35 cellular contexts compared by ENCODE assay signal in the genomic region with DNA sequence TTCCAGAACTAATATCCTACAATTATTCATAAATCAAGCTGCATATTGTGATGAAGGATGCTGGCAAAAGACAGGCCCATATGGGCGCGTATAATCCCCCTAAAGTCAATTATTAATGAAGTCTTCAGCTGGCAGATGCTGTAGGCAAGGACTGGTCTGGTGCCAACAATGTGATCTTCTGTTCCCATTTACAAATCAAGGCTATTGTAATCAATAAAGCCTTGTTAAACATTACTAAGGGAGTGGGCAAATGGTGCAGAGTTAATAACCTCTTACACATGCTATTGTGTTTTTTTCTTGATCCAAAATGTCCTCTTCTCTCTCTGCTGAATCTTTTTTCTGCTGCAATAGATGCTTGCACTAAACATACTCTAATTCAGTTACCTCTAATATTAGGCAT.
A peak's percentile ranks its signal among the peaks of the same experiment; 100 is the strongest.
DNase-seq lines count a peak whose midpoint lies in the region; ATAC-seq and TF ChIP-seq lines count a peak whose summit lies in the region.
"Had no signal": no experiment of that assay in that cellular context is flagged by ENCODE, and none has a peak within 500 bp of the region (broad histone marks: within the 10 kb centered on the region; RNA-seq: fewer than 3 reads in every experiment).

No MANE protein-coding gene starts in this region.

- no peaks in the 10 kb centered on the region for H3K79me2 ChIP-seq in smooth muscle cell (ENCODE audit: low read depth)

- TF ChIP-seq CTCF in glutamatergic neuron (IDR thresholded peaks at IDR 0.05; ENCODE audit: partially characterized antibody, unreplicated experiment): no peak
- TF ChIP-seq CTCF in smooth muscle cell (IDR thresholded peaks at IDR 0.05; ENCODE audit: borderline replicate concordance, insufficient read depth, poor library complexity, severe bottlenecking): no peak
- no peak for TF ChIP-seq CTCF in transverse colon (IDR thresholded peaks at IDR 0.05)

- H3K4me1 ChIP-seq in smooth muscle cell (ENCODE audit: low read depth) (no peaks in the 10 kb centered on the region), transverse colon (peaks cover 0 to under 1% (median 0%) of the 10 kb centered on the region in 4 donors)
- H3K4me1 ChIP-seq: upper lobe of right lung had no signal

- H3K9ac ChIP-seq in smooth muscle cell (ENCODE audit: low read depth): no peak overlapping the region

- no peak overlapping the region for H3K4me2 ChIP-seq in smooth muscle cell

- H3K9me3 Mint-ChIP-seq in glutamatergic neuron (ENCODE audit: unreplicated experiment): no peaks in the 10 kb centered on the region
- H3K9me3 Mint-ChIP-seq in activated naive CD8-positive, alpha-beta T cell treated with anti-CD3 and anti-CD28 coated beads, Interleukin-2, amount 50 U/mL, for 24 hours: no peaks in the 10 kb centered on the region
- H3K9me3 Mint-ChIP-seq: activated CD8-positive, alpha-beta T cell treated with anti-CD3 and anti-CD28 coated beads for 36 hours; activated T-helper 17 cell treated with anti-CD3 and anti-CD28 coated beads, Interleukin-2, amount 50 U/mL, for 72 hours; HFFc6; stimulated activated memory B cell treated with anti-CD40 and anti-IgM and Interleukin-4, amounts not matched to agents 10 μg/mL and 1 μg/mL and 100 μg/mL, for 72 hours had no signal

- whole genome bisulfite sequencing in smooth muscle cell (ENCODE audit: low lambda C conversion rate): 89% methylated on average over 2 of the region's 2 CpGs
- 33 to 63% methylated on average over 2 of the region's 2 CpGs for WGBS in transverse colon (ENCODE audit: low coverage in 1 of 2), 2 donors

- H3K36me3 ChIP-seq in smooth muscle cell (ENCODE audit: low read depth) (no peaks in the 10 kb centered on the region), transverse colon (no peaks in the 10 kb centered on the region)
- H3K36me3 ChIP-seq: heart right ventricle, ovary, upper lobe of right lung had no signal

- H3K9me3 ChIP-seq in smooth muscle cell (replicated peaks; ENCODE audit: low read depth) (no peaks in the 10 kb centered on the region), transverse colon (no peaks in the 10 kb centered on the region)
- H3K9me3 ChIP-seq: Caco-2, heart right ventricle, mucosa of descending colon, ovary, upper lobe of right lung had no signal

- ATAC-seq in activated naive CD8-positive, alpha-beta T cell treated with anti-CD3 and anti-CD28 coated beads, Interleukin-2, amount 50 U/mL, for 24 hours: no peak
- no peak for ATAC-seq in GM19324 (IDR thresholded peaks at IDR 0.05; ENCODE audit: low FRiP score, unreplicated experiment)
- ATAC-seq: activated CD8-positive, alpha-beta T cell treated with anti-CD3 and anti-CD28 coated beads for 36 hours; activated T-helper 17 cell treated with anti-CD3 and anti-CD28 coated beads, Interleukin-2, amount 50 U/mL, for 72 hours; esophagus mucosa; heart right ventricle; mucosa of descending colon; right cardiac atrium; stimulated activated memory B cell treated with anti-CD40 and anti-IgM and Interleukin-4, amounts not matched to agents 10 μg/mL and 1 μg/mL and 100 μg/mL, for 72 hours; upper lobe of right lung had no signal

- H2AFZ ChIP-seq in smooth muscle cell (ENCODE audit: low read depth): peak overlapping the region; percentile 9

- no peak overlapping the region for H3K4me3 ChIP-seq in smooth muscle cell
- no peak overlapping the region for H3K4me3 ChIP-seq in transverse colon
- H3K4me3 ChIP-seq: heart right ventricle, lung, mucosa of descending colon, ovary, upper lobe of right lung had no signal

- H3K27me3 ChIP-seq in smooth muscle cell (ENCODE audit: low read depth) (no peaks in the 10 kb centered on the region), transverse colon (no peaks in the 10 kb centered on the region)
- H3K27me3 ChIP-seq: heart right ventricle, ovary, upper lobe of right lung had no signal

- H3K4me3 Mint-ChIP-seq in glutamatergic neuron (ENCODE audit: unreplicated experiment): no peak overlapping the region
- no peak overlapping the region for H3K4me3 Mint-ChIP-seq in activated naive CD8-positive, alpha-beta T cell treated with anti-CD3 and anti-CD28 coated beads, Interleukin-2, amount 50 U/mL, for 24 hours
- H3K4me3 Mint-ChIP-seq: activated CD8-positive, alpha-beta T cell treated with anti-CD3 and anti-CD28 coated beads for 36 hours; activated naive CD8-positive, alpha-beta T cell; activated T-helper 17 cell treated with anti-CD3 and anti-CD28 coated beads, Interleukin-2, amount 50 U/mL, for 72 hours; dendritic cell treated with granulocyte-macrophage colony-stimulating factor and Interleukin-4, amounts not matched to agents 40 ng/mL and 50 ng/mL, for 4 days; endodermal cell; HFFc6; stimulated activated memory B cell treated with anti-CD40 and anti-IgM and Interleukin-4, amounts not matched to agents 10 μg/mL and 1 μg/mL and 100 μg/mL, for 72 hours had no signal

- H4K20me1 ChIP-seq in smooth muscle cell (ENCODE audit: low read depth): no peaks in the 10 kb centered on the region

- peaks cover 11% of the 10 kb centered on the region for H3K4me1 Mint-ChIP-seq in glutamatergic neuron (ENCODE audit: low read depth, unreplicated experiment)
- H3K4me1 Mint-ChIP-seq in activated naive CD8-positive, alpha-beta T cell treated with anti-CD3 and anti-CD28 coated beads, Interleukin-2, amount 50 U/mL, for 24 hours: no peaks in the 10 kb centered on the region
- H3K4me1 Mint-ChIP-seq: activated T-helper 17 cell treated with anti-CD3 and anti-CD28 coated beads, Interleukin-2, amount 50 U/mL, for 72 hours; endodermal cell had no signal

- H3K27ac Mint-ChIP-seq in glutamatergic neuron (ENCODE audit: unreplicated experiment): peak overlapping the region; percentile 48
- no peak overlapping the region for H3K27ac Mint-ChIP-seq in activated naive CD8-positive, alpha-beta T cell treated with anti-CD3 and anti-CD28 coated beads, Interleukin-2, amount 50 U/mL, for 24 hours
- H3K27ac Mint-ChIP-seq: activated CD8-positive, alpha-beta T cell treated with anti-CD3 and anti-CD28 coated beads for 36 hours; activated naive CD8-positive, alpha-beta T cell; activated T-helper 17 cell treated with anti-CD3 and anti-CD28 coated beads, Interleukin-2, amount 50 U/mL, for 72 hours; dendritic cell treated with granulocyte-macrophage colony-stimulating factor and Interleukin-4, amounts not matched to agents 40 ng/mL and 50 ng/mL, for 4 days; endodermal cell; HFFc6; stimulated activated memory B cell treated with anti-CD40 and anti-IgM and Interleukin-4, amounts not matched to agents 10 μg/mL and 1 μg/mL and 100 μg/mL, for 72 hours had no signal

- H3F3A ChIP-seq in smooth muscle cell (ENCODE audit: low read depth): no peaks in the 10 kb centered on the region

- peak; percentile 25 for DNase-seq in NCI-H1105 (lab: John Stamatoyannopoulos, UW)
- peak; percentile 93 for DNase-seq in NCI-H446 treated with DMSO at 0.1 percent for 48 hours (lab: John Stamatoyannopoulos, UW)
- no peak for DNase-seq in glutamatergic neuron
- DNase-seq in smooth muscle cell (lab: John Stamatoyannopoulos, UW; ENCODE audit: unreplicated experiment): no peak
- no peak for DNase-seq in transverse colon
- DNase-seq in activated naive CD8-positive, alpha-beta T cell treated with anti-CD3 and anti-CD28 coated beads, Interleukin-2, amount 50 U/mL, for 24 hours: no peak
- DNase-seq: activated CD4-positive, alpha-beta T cell treated with anti-CD3 and anti-CD28 coated beads for 1 hour; activated CD8-positive, alpha-beta T cell treated with anti-CD3 and anti-CD28 coated beads for 36 hours; aorta; C1 segment of cervical spinal cord; Caco-2; endodermal cell; foreskin fibroblast; GOT3; heart right ventricle; HFFc6; kidney glomerular epithelial cell; mucosa of descending colon; NCI-H1048; NCI-H2107; NCI-H526 treated with DMSO at 0.1 percent for 48 hours; ovary; right cardiac atrium; RPMI8226; stimulated activated CD4-positive, alpha-beta T cell treated with anti-CD3 and anti-CD28 coated beads, Interleukin-12 subunit alpha, Interleukin-12 subunit beta, amount 100 ng/mL, for 4 hours; stimulated activated CD4-positive, alpha-beta T cell treated with anti-CD3 and anti-CD28 coated beads, Interleukin-4, amount 100 ng/mL, for 4 hours; substantia nigra; upper lobe of right lung had no signal

- no peaks in the 10 kb centered on the region for H3K36me3 Mint-ChIP-seq in glutamatergic neuron (ENCODE audit: unreplicated experiment)
- no peaks in the 10 kb centered on the region for H3K36me3 Mint-ChIP-seq in activated naive CD8-positive, alpha-beta T cell treated with anti-CD3 and anti-CD28 coated beads, Interleukin-2, amount 50 U/mL, for 24 hours (ENCODE audit: low read depth)
- H3K36me3 Mint-ChIP-seq: activated naive CD8-positive, alpha-beta T cell; stimulated activated memory B cell treated with anti-CD40 and anti-IgM and Interleukin-4, amounts not matched to agents 10 μg/mL and 1 μg/mL and 100 μg/mL, for 72 hours had no signal

- H3K27me3 Mint-ChIP-seq in glutamatergic neuron (ENCODE audit: unreplicated experiment): no peaks in the 10 kb centered on the region
- no peaks in the 10 kb centered on the region for H3K27me3 Mint-ChIP-seq in activated naive CD8-positive, alpha-beta T cell treated with anti-CD3 and anti-CD28 coated beads, Interleukin-2, amount 50 U/mL, for 24 hours
- H3K27me3 Mint-ChIP-seq: activated CD8-positive, alpha-beta T cell treated with anti-CD3 and anti-CD28 coated beads for 36 hours; activated naive CD8-positive, alpha-beta T cell; activated T-helper 17 cell treated with anti-CD3 and anti-CD28 coated beads, Interleukin-2, amount 50 U/mL, for 72 hours; dendritic cell treated with granulocyte-macrophage colony-stimulating factor and Interleukin-4, amounts not matched to agents 40 ng/mL and 50 ng/mL, for 4 days; stimulated activated memory B cell treated with anti-CD40 and anti-IgM and Interleukin-4, amounts not matched to agents 10 μg/mL and 1 μg/mL and 100 μg/mL, for 72 hours had no signal

- in situ Hi-C loops in transverse colon (cut with MboI; ENCODE audit: low pct_ligation_motif_present in 1 of 4, low pct_unique_long_range_greater_than_20kb in 1 of 4, low sequenced_read_pairs in 3 of 4): loop anchor here in 1 of 4 donors (25.0 kb wide), 1 partner anchor 669 kb away; no protein-coding TSS in a partner anchor

- intact Hi-C loops in transverse colon (cut with DNase I; ENCODE audit: low total_unique reads): no loop called here

- H3K27ac ChIP-seq in smooth muscle cell (ENCODE audit: low read depth) (no peak overlapping the region), transverse colon (no peak overlapping the region)
- H3K27ac ChIP-seq: heart right ventricle, ovary, upper lobe of right lung had no signal

- no peak for TF ChIP-seq EP300 in transverse colon (IDR thresholded peaks at IDR 0.05; ENCODE audit: low read depth)

- no peak for TF ChIP-seq POLR2A in transverse colon (IDR thresholded peaks at IDR 0.05)

Comparison
In these comparisons a context has a peak if more than half of its experiments do, and no peak if none do; other contexts are left out.
1. DNase-seq: peak in NCI-H1105 (single experiment) and NCI-H446 treated with DMSO at 0.1 percent for 48 hours (single experiment); none in glutamatergic neuron (single experiment), smooth muscle cell (single experiment), transverse colon (single experiment) and activated naive CD8-positive, alpha-beta T cell treated with anti-CD3 and anti-CD28 coated beads, Interleukin-2, amount 50 U/mL, for 24 hours (single experiment).